21 cellular contexts compared by ENCODE assay signal in the genomic region with DNA sequence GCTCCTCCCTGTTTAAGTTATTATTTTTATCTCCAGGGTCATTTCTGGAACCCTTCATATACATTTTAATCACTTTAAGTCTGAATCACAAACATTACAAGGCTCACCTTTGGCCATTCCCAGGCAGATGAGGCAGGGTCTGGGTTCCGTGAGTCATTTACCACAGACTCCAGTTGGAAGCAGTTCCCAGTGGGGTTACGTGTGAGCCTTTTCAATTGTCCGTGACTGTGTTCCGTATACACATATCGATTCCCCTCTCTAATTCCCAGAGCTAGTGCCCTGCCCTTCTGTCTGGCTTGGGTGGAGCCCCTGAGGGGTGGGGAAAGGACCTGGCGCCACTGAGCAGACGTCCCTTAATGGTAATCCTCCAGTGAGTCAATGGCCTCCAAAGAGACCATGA.
"Had no signal": no experiment of that assay in that cellular context is flagged by ENCODE, and none has a peak within 500 bp of the region (broad histone marks: within the 10 kb centered on the region; RNA-seq: fewer than 3 reads in every experiment).

No MANE protein-coding gene starts in this region.

- H3K9me3 ChIP-seq: mucosa of descending colon, neutrophil, transverse colon had no signal

- H3K27me3 ChIP-seq: heart right ventricle, neutrophil, spleen, stomach, transverse colon had no signal

- H3K27ac Mint-ChIP-seq: endodermal cell had no signal

- H3K4me3 ChIP-seq: coronary artery, heart right ventricle, mucosa of descending colon, spleen, stomach, thoracic aorta, transverse colon had no signal

- H3K9me3 Mint-ChIP-seq: endodermal cell had no signal

- H3K36me3 ChIP-seq: heart right ventricle, neutrophil, stomach, thoracic aorta, transverse colon had no signal

- DNase-seq: effector CD4-positive, alpha-beta T cell; endodermal cell; foreskin melanocyte; heart right ventricle; hypothalamus; islet precursor cell; mucosa of descending colon; naive thymus-derived CD8-positive, alpha-beta T cell; spleen; stimulated activated CD4-positive, alpha-beta T cell treated with anti-CD3 and anti-CD28 coated beads, Interleukin-15, amount 100 ng/mL, for 24 hours; stimulated activated CD4-positive, alpha-beta T cell treated with anti-CD3 and anti-CD28 coated beads, Interleukin-2, amount 100 ng/mL, for 24 hours; stimulated activated CD4-positive, alpha-beta T cell treated with anti-CD3 and anti-CD28 coated beads, Interleukin-4, amount 100 ng/mL, for 4 hours; stimulated activated naive CD4-positive, alpha-beta T cell; stomach; substantia nigra; transverse colon had no signal

- H3K27me3 Mint-ChIP-seq: naive thymus-derived CD8-positive, alpha-beta T cell had no signal

- H3K4me3 Mint-ChIP-seq: endodermal cell; naive thymus-derived CD8-positive, alpha-beta T cell had no signal

- H3K27ac ChIP-seq: coronary artery, heart right ventricle, neutrophil, spleen, stomach, thoracic aorta, transverse colon had no signal

- H3K4me1 ChIP-seq: heart right ventricle, spleen, stomach, transverse colon had no signal

- ATAC-seq: heart right ventricle; left lobe of liver; mucosa of descending colon; naive thymus-derived CD8-positive, alpha-beta T cell; sciatic nerve had no signal
